Comparison of ENCODE assay signal across 9 cellular contexts in the genomic region with DNA sequence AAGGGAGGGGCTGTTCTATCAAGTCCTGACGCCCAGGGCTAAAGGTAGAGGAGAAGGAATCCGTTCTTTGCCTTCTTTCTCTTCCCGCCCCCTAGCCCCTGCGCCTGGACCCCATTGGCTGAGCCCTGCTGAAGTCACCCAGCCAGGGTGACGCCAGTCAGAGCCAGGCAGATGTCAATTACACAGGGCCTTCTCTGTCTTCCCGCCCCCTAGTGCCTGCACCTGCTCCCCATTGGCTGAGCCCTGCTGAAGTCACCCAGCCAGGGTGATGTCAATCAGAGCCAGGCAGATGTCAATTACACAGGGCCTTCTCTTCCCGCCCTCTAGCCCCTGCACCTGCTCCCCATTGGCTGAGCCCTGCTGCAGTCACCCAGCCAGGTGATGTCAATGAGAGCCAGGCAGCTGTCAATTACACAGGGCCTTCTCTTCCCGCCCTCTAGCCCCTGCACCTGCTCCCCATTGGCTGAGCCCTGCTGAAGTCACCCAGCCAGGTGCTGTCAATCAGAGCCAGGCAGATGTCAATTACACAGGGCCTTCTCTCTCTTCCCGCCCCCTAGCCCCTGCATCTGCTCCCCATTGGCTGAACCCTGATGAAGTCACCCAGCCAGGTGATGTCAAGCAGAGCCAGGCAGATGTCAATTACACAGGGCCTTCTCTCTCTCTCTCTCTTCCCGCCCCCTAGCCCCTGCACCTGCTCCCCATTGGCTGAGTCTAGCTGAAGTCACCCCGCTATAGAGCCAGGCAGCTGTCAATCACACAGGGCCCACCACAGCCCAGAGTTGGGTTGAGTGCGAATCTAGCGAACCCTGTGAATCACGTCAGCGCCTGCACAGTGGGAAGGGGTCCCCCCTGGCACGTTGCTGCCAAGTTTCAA. TPM values are rescaled to one million over a fixed set of nuclear protein-coding genes. Genes with fewer than 3 reads are reported as not detected.
A peak's percentile ranks its signal among the peaks of the same experiment; 100 is the strongest.
DNase-seq lines count a peak whose midpoint lies in the region; ATAC-seq lines count a peak whose summit lies in the region.
"Had no signal": no experiment of that assay in that cellular context is flagged by ENCODE, and none has a peak within 500 bp of the region (broad histone marks: within the 10 kb centered on the region; RNA-seq: fewer than 3 reads in every experiment).

No MANE protein-coding gene starts in this region.

- H3K4me1 ChIP-seq in SJCRH30: peaks cover 7% of the 10 kb centered on the region
- H3K4me1 ChIP-seq: SJSA1 had no signal

- no peaks in the 10 kb centered on the region for H3K27me3 ChIP-seq in SJCRH30
- H3K27me3 ChIP-seq: SJSA1 had no signal

- ATAC-seq in GM18858 (IDR thresholded peaks at IDR 0.05; ENCODE audit: unreplicated experiment) (peak; percentile 82), HG03095 (IDR thresholded peaks at IDR 0.05; ENCODE audit: unreplicated experiment) (peak; percentile 79), esophagus mucosa (peak; percentile 77)

- no peaks in the 10 kb centered on the region for H3K36me3 ChIP-seq in SJCRH30
- H3K36me3 ChIP-seq: SJSA1 had no signal

- no peaks in the 10 kb centered on the region for H3K9me3 ChIP-seq in SJCRH30 (replicated peaks)
- H3K9me3 ChIP-seq: SJSA1 had no signal

- no peak overlapping the region for H3K27ac ChIP-seq in SJCRH30
- H3K27ac ChIP-seq: SJSA1 had no signal

- no peak overlapping the region for H3K4me3 ChIP-seq in SJCRH30
- H3K4me3 ChIP-seq: SJSA1 had no signal

- DNase-seq in activated CD4-positive, CD25-positive, alpha-beta regulatory T cell treated with anti-CD3 and anti-CD28 coated beads, Interleukin-2, amount 50 U/mL, for 16 hours (ENCODE audit: low read depth, low spot score): peak; percentile 88
- DNase-seq in stimulated activated CD4-positive, alpha-beta T cell treated with anti-CD3 and anti-CD28 coated beads, Interleukin-12 subunit alpha, Interleukin-12 subunit beta, amount 100 ng/mL, for 4 hours: peak; percentile 80
- DNase-seq in kidney tubule cell (ENCODE audit: low spot score) (no peak), SJCRH30 (no peak), DMS153 (lab: John Stamatoyannopoulos, UW) (no peak)

RNA-seq across cellular contexts. Expression of a gene that starts 46.4 kb away (rescaled TPM):
- not detected for total RNA-seq in esophagus mucosa
- not detected in 2 replicates for total RNA-seq in SJCRH30 (2014; rRNA removed; shearing (Covaris generic))
- total RNA-seq: SJSA1 had no signal

Comparison
In these comparisons a context has a peak if more than half of its experiments do, and no peak if none do; other contexts are left out.
1. DNase-seq: peak in activated CD4-positive, CD25-positive, alpha-beta regulatory T cell treated with anti-CD3 and anti-CD28 coated beads, Interleukin-2, amount 50 U/mL, for 16 hours (single experiment) and stimulated activated CD4-positive, alpha-beta T cell treated with anti-CD3 and anti-CD28 coated beads, Interleukin-12 subunit alpha, Interleukin-12 subunit beta, amount 100 ng/mL, for 4 hours (single experiment); none in kidney tubule cell (single experiment), SJCRH30 (0 of 2) and DMS153 (single experiment).
2. Peak in every context shown above with its lines, with median percentiles within 50 percentile points of each other: ATAC-seq.